In genomic region chr11:102733232-102733875, GRCh38 we compare ENCODE assay signal across 2 cellular contexts.
TF ChIP-seq lines count a peak whose summit lies in the region.

No MANE protein-coding gene starts in this region.

TF ChIP-seq in HCT116, 20 proteins besides CTCF, POLR2A, EP300 and RAD21:
- TF ChIP-seq POLR2AphosphoS5 (IDR thresholded peaks at IDR 0.05; ENCODE audit: low read depth, low read length) = no peak
- no peak for TF ChIP-seq ZNF274 (IDR thresholded peaks at IDR 0.05; ENCODE audit: low read depth, low read length)
- TF ChIP-seq MAX (IDR thresholded peaks at IDR 0.05) = no peak
- TF ChIP-seq SIN3A (IDR thresholded peaks at IDR 0.05; ENCODE audit: low read depth) = no peak
- no peak for TF ChIP-seq YY1 (IDR thresholded peaks at IDR 0.05; ENCODE audit: extremely low read depth, insufficient replicate concordance, low read depth, low read length)
- TF ChIP-seq ATF3 (IDR thresholded peaks at IDR 0.05) = no peak
- no peak for TF ChIP-seq EZH2phosphoT487 (IDR thresholded peaks at IDR 0.05; ENCODE audit: borderline replicate concordance)
- TF ChIP-seq CEBPB (IDR thresholded peaks at IDR 0.05; ENCODE audit: low read depth) = no peak
- no peak for TF ChIP-seq ELF1 (IDR thresholded peaks at IDR 0.05; ENCODE audit: borderline replicate concordance, low read depth)

TF ChIP-seq in H1, 55 proteins besides CTCF, POLR2A, EP300 and RAD21:
- TF ChIP-seq RFX5 (IDR thresholded peaks at IDR 0.05; ENCODE audit: borderline replicate concordance, low read depth, low read length) (no peak), NANOG (IDR thresholded peaks at IDR 0.05; ENCODE audit: insufficient read depth, low read depth, low read length, poor library complexity, severe bottlenecking) (no peak), RXRA (IDR thresholded peaks at IDR 0.05; ENCODE audit: insufficient read depth, low read depth, low read length) (no peak), CREB1 (IDR thresholded peaks at IDR 0.05) (peak; percentile 57; the same call in 1 of the 2 replicates), E2F6 (IDR thresholded peaks at IDR 0.05) (no peak)
